In the genomic region with DNA sequence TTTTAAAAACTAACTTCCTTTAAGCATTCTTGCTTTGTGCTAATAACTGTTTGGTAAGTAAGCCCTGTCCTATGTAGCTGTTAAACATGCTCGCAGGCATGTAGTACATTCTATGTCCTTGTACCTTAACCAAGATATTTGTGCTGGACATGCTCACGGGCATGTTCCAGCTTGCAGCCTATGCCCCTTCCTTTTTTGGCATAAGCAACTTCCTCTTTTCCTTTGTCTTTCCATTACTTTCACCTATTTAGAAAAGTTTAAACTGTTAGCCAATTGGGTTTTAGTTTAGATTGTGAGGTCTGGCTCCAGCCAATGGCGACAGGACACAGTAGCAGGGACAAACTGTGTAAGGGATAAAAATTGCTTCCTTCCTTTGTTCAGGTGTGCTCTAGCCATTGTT, we compare ENCODE assay signal across 19 cellular contexts.
"Had no signal": no experiment of that assay in that cellular context is flagged by ENCODE, and none has a peak within 500 bp of the region (broad histone marks: within the 10 kb centered on the region; RNA-seq: fewer than 3 reads in every experiment).

No MANE protein-coding gene starts in this region.

- H3K36me3 Mint-ChIP-seq: type B pancreatic cell had no signal

- H3K4me3 ChIP-seq: dorsolateral prefrontal cortex, hepatocyte, suprapubic skin had no signal

- DNase-seq: activated CD4-positive, alpha-beta T cell treated with anti-CD3 and anti-CD28 coated beads, Interleukin-2, amount 50 U/mL, for 4 hours; activated effector memory CD4-positive, alpha-beta T cell treated with anti-CD3 and anti-CD28 coated beads, Interleukin-2, amount 50 U/mL, for 16 hours; activated naive CD4-positive, alpha-beta T cell treated with anti-CD3 and anti-CD28 coated beads, Interleukin-2, amount 50 U/mL, for 16 hours; activated T-cell treated with anti-CD3 and anti-CD28 coated beads, Interleukin-2, amount 50 U/mL, for 72 hours; aorta; brain microvascular endothelial cell; central memory CD4-positive, alpha-beta T cell; dorsolateral prefrontal cortex; foreskin fibroblast; left cardiac atrium; mesendoderm; occipital lobe; posterior cingulate gyrus; retina had no signal

- H3K36me3 ChIP-seq: brain microvascular endothelial cell, suprapubic skin had no signal

- H3K9me3 Mint-ChIP-seq: nephron, type B pancreatic cell had no signal

- H3K4me3 Mint-ChIP-seq: activated T-cell treated with anti-CD3 and anti-CD28 coated beads, Interleukin-2, amount 50 U/mL, for 72 hours; nephron; stimulated activated naive CD8-positive, alpha-beta T cell treated with anti-CD3 and anti-CD28 coated beads, Interleukin-15, Interleukin-2, amounts not matched to agents 100 ng/mL and 50 ng/mL, for 24 hours; type B pancreatic cell had no signal

- H3K27me3 Mint-ChIP-seq: stimulated activated naive CD8-positive, alpha-beta T cell treated with anti-CD3 and anti-CD28 coated beads, Interleukin-15, Interleukin-2, amounts not matched to agents 100 ng/mL and 50 ng/mL, for 24 hours; type B pancreatic cell had no signal

- ATAC-seq: activated T-cell treated with anti-CD3 and anti-CD28 coated beads, Interleukin-2, amount 50 U/mL, for 72 hours; left cardiac atrium had no signal

- H3K27ac ChIP-seq: brain microvascular endothelial cell, dorsolateral prefrontal cortex, hepatocyte, suprapubic skin had no signal

- H3K27me3 ChIP-seq: brain microvascular endothelial cell, hepatocyte, suprapubic skin had no signal

- H3K9me3 ChIP-seq: suprapubic skin had no signal

- H3K4me1 Mint-ChIP-seq: nephron had no signal

- H3K4me1 ChIP-seq: suprapubic skin had no signal

- H3K27ac Mint-ChIP-seq: activated T-cell treated with anti-CD3 and anti-CD28 coated beads, Interleukin-2, amount 50 U/mL, for 72 hours; nephron; stimulated activated naive CD8-positive, alpha-beta T cell treated with anti-CD3 and anti-CD28 coated beads, Interleukin-15, Interleukin-2, amounts not matched to agents 100 ng/mL and 50 ng/mL, for 24 hours; type B pancreatic cell had no signal
